8 cellular contexts compared by ENCODE assay signal in genomic region chr19:44847144-44848035, GRCh38. TPM values are rescaled to one million over a fixed set of nuclear protein-coding genes. Genes with fewer than 3 reads are reported as not detected.
DNase-seq lines count a peak whose midpoint lies in the region; ATAC-seq and TF ChIP-seq lines count a peak whose summit lies in the region.

No MANE protein-coding gene starts in this region.

- DNase-seq in NCI-H2107 treated with DMSO at 0.1 percent for 48 hours (lab: John Stamatoyannopoulos, UW; ENCODE audit: unreplicated experiment) = peak; percentile 6
- DNase-seq in NCI-H2107 (lab: John Stamatoyannopoulos, UW) = no peak
- DNase-seq in NT2/D1 (ENCODE audit: low read depth, low spot score) = no peak
- peak in 5 of 61 donors; percentile 4 to 46 (median 19) for DNase-seq in caudate nucleus (lab: John Stamatoyannopoulos, UW)
- no peak for DNase-seq in kidney epithelial cell (ENCODE audit: low read depth)
- DNase-seq in stimulated activated CD8-positive, alpha-beta memory T cell treated with anti-CD3 and anti-CD28 coated beads, Interleukin-4, amount 100 ng/mL, for 48 hours = peak; percentile 31
- DNase-seq in NCI-H524 (lab: John Stamatoyannopoulos, UW) = no peak

- H3K27me3 ChIP-seq in NT2/D1 (ENCODE audit: insufficient read depth, insufficient read length) (no peaks in the 10 kb centered on the region), kidney epithelial cell (ENCODE audit: control insufficient read depth, insufficient read depth, low read length) (no peaks in the 10 kb centered on the region)

- no peak for ATAC-seq in HG02759 (IDR thresholded peaks at IDR 0.05; ENCODE audit: unreplicated experiment)

- H3K9me3 ChIP-seq in NT2/D1 (ENCODE audit: insufficient read depth, low read length) = no peaks in the 10 kb centered on the region

- H3K36me3 ChIP-seq in NT2/D1 (ENCODE audit: insufficient read depth, insufficient read length, low read length) (peaks cover 30% of the 10 kb centered on the region), kidney epithelial cell (ENCODE audit: control insufficient read depth, insufficient read depth, low read length) (peaks cover 2% of the 10 kb centered on the region)

- no peak for TF ChIP-seq CTCF in kidney epithelial cell (IDR thresholded peaks at IDR 0.05; ENCODE audit: insufficient read depth, low read length, poor library complexity, severe bottlenecking)

- H3K27ac ChIP-seq in caudate nucleus (ENCODE audit: low read depth, low read length) = peak overlapping the region; percentile 33

- H3K4me3 ChIP-seq in NT2/D1 (ENCODE audit: insufficient read length, low read depth) (peak overlapping the region; percentile 85), kidney epithelial cell (ENCODE audit: low read depth, low read length) (peak overlapping the region; percentile 83)

- peaks cover 21% of the 10 kb centered on the region for H3K4me1 ChIP-seq in NT2/D1 (ENCODE audit: insufficient read depth, insufficient read length)

- peak overlapping the region; percentile 95 for H3K9ac ChIP-seq in NT2/D1 (ENCODE audit: insufficient read length, low read depth)

RNA-seq across cellular contexts. Expression of gene NECTIN2, which starts 1.3 kb away (rescaled TPM):
- total RNA-seq in kidney epithelial cell = 240 and 243 TPM in 2 replicates

RNA-seq across cellular contexts. Expression of gene BCAM, which starts 38.5 kb away (rescaled TPM):
- 27.6 and 29.6 TPM in 2 replicates for total RNA-seq in kidney epithelial cell

RNA-seq across cellular contexts. Expression of gene TOMM40, which starts 43.7 kb away (rescaled TPM):
- total RNA-seq in kidney epithelial cell = 65.3 and 73.7 TPM in 2 replicates

RNA-seq across cellular contexts. Expression of gene APOE, which starts 58.2 kb away (rescaled TPM):
- 89.0 and 98.1 TPM in 2 replicates for total RNA-seq in kidney epithelial cell

Comparison
In these comparisons a context has a peak if more than half of its experiments do, and no peak if none do; other contexts are left out.
1. DNase-seq: peak in NCI-H2107 treated with DMSO at 0.1 percent for 48 hours (single experiment) and stimulated activated CD8-positive, alpha-beta memory T cell treated with anti-CD3 and anti-CD28 coated beads, Interleukin-4, amount 100 ng/mL, for 48 hours (single experiment); none in NCI-H2107 (single experiment), NT2/D1 (single experiment), kidney epithelial cell (single experiment) and NCI-H524 (0 of 2).